In the genomic region with DNA sequence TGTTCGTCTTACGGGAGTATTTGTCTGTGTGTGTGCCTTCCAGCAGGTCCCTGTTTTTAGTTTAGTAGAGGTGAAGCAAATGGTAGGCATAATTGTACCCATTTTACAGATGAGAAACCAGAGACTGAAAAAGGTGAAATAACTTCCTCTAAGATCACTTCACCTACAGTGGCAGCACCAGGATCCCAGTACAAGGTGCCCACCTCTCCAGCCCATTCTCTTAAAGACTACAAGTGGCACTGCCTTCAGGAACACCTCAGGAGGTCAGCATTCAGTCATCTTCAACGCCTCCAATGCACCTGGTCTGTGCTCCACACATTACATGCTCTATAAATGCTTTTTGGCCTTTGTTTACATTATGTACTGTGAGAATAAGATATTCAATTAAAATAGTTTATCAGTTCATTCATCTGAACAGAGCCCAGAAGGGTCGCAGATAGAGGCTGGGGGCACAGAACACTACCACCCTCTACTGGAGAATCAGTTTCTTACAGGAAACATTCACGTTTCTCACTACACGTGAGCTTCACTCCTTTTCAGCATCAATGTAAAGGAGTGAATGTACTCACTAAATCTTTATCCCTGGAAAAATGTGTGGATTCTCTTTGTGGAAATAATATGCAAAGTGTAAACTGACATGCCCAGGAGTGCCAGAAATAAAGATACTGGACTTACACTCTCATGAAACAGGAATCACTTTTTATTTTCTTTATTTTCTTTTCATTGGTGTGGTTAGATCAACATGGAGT, we compare ENCODE assay signal across 1 cellular context.
A peak's percentile ranks its signal among the peaks of the same experiment; 100 is the strongest.
TF ChIP-seq lines count a peak whose summit lies in the region.

No MANE protein-coding gene starts in this region.

TF ChIP-seq in HCT116, 20 proteins besides CTCF, POLR2A, EP300 and RAD21:
- TF ChIP-seq, protein P1, sequence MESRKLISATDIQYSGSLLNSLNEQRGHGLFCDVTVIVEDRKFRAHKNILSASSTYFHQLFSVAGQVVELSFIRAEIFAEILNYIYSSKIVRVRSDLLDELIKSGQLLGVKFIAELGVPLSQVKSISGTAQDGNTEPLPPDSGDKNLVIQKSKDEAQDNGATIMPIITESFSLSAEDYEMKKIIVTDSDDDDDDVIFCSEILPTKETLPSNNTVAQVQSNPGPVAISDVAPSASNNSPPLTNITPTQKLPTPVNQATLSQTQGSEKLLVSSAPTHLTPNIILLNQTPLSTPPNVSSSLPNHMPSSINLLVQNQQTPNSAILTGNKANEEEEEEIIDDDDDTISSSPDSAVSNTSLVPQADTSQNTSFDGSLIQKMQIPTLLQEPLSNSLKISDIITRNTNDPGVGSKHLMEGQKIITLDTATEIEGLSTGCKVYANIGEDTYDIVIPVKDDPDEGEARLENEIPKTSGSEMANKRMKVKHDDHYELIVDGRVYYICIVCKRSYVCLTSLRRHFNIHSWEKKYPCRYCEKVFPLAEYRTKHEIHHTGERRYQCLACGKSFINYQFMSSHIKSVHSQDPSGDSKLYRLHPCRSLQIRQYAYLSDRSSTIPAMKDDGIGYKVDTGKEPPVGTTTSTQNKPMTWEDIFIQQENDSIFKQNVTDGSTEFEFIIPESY (IDR thresholded peaks at IDR 0.05; ENCODE audit: extremely low read depth, insufficient replicate concordance, low read length): no peak
- TF ChIP-seq, protein P2, sequence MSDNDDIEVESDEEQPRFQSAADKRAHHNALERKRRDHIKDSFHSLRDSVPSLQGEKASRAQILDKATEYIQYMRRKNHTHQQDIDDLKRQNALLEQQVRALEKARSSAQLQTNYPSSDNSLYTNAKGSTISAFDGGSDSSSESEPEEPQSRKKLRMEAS (IDR thresholded peaks at IDR 0.05): 0 out of 2 replicates have a peak, but pooled peaks have one; percentile 11
TF ChIP-seq in HCT116: peak in this region for 1.
